Comparison of ENCODE assay signal across 1 cellular context in genomic region chr10:46724258-46724657, GRCh38.
A peak's percentile ranks its signal among the peaks of the same experiment; 100 is the strongest.
TF ChIP-seq lines count a peak whose summit lies in the region.

No MANE protein-coding gene starts in this region.

TF ChIP-seq in HepG2, 621 proteins besides CTCF, POLR2A, EP300 and RAD21 (continued from another document):
- TF ChIP-seq HOMEZ (CRISPR knock-in tag; IDR thresholded peaks at IDR 0.05; ENCODE audit: low read depth): peak; percentile 73; the same call in 1 of the 2 replicates
